In genomic region chr3:51691021-51691420, GRCh38 we compare ENCODE assay signal across 17 cellular contexts. TPM values are rescaled to one million over a fixed set of nuclear protein-coding genes. Genes with fewer than 3 reads are reported as not detected.
DNase-seq lines count a peak whose midpoint lies in the region; ATAC-seq and TF ChIP-seq lines count a peak whose summit lies in the region.
"Had no signal": no experiment of that assay in that cellular context is flagged by ENCODE, and none has a peak within 500 bp of the region (broad histone marks: within the 10 kb centered on the region; RNA-seq: fewer than 3 reads in every experiment).

No MANE protein-coding gene starts in this region.

- TF ChIP-seq CTCF in left ventricle myocardium inferior (IDR thresholded peaks at IDR 0.05; ENCODE audit: borderline replicate concordance): no peak
- no peak for TF ChIP-seq CTCF in WTC11 (IDR thresholded peaks at IDR 0.05)
- no peak for TF ChIP-seq CTCF in spleen (IDR thresholded peaks at IDR 0.05 in 8 of 11, conservative IDR thresholded peaks at IDR 0.05 in 3 of 11)

- peaks cover 10% of the 10 kb centered on the region for H3K4me1 Mint-ChIP-seq in WTC11
- peaks cover 38% of the 10 kb centered on the region for H3K4me1 Mint-ChIP-seq in activated T-cell treated with anti-CD3 and anti-CD28 coated beads, Interleukin-2, amount 50 U/mL, for 24 hours (ENCODE audit: low read depth)

- DNase-seq in NCI-H2029 (lab: John Stamatoyannopoulos, UW): peak; percentile 20
- DNase-seq in NCI-H2029 treated with DMSO at 0.1 percent for 48 hours (lab: John Stamatoyannopoulos, UW): no peak
- no peak for DNase-seq in left ventricle myocardium inferior
- DNase-seq in left cardiac atrium: no peak
- no peak for DNase-seq in WTC11 (ENCODE audit: low spot score)
- no peak for DNase-seq in spleen
- DNase-seq in activated T-cell treated with anti-CD3 and anti-CD28 coated beads, Interleukin-2, amount 50 U/mL, for 24 hours: no peak
- DNase-seq in stimulated activated naive CD4-positive, alpha-beta T cell treated with Interleukin-2 at 50 U/mL for 16 hours (lab: John Stamatoyannopoulos, UW): no peak
- DNase-seq: GOT3, HFFc6, KBM-7, NCI-H1048, NCI-H1694, NCI-H526 had no signal

- no peaks in the 10 kb centered on the region for H3K36me3 Mint-ChIP-seq in WTC11
- H3K36me3 Mint-ChIP-seq in activated T-cell treated with anti-CD3 and anti-CD28 coated beads, Interleukin-2, amount 50 U/mL, for 24 hours (ENCODE audit: low read depth): peaks cover 79% of the 10 kb centered on the region

- H3K4me3 ChIP-seq in left ventricle myocardium inferior (no peak overlapping the region), spleen (no peak overlapping the region)

- no peaks in the 10 kb centered on the region for H3K27me3 Mint-ChIP-seq in WTC11 (ENCODE audit: low read depth)
- no peaks in the 10 kb centered on the region for H3K27me3 Mint-ChIP-seq in activated T-cell treated with anti-CD3 and anti-CD28 coated beads, Interleukin-2, amount 50 U/mL, for 24 hours

- POLR2A ChIA-PET in WTC11 (lab: Charles Lee): interaction anchor here (0.7 to 0.8 kb wide), 2 partner anchors 17 to 292 kb away, joined by 5 to 7 read pairs; no protein-coding TSS in a partner anchor

- H3K9me3 ChIP-seq in left ventricle myocardium inferior (replicated peaks) (no peaks in the 10 kb centered on the region), spleen (no peaks in the 10 kb centered on the region)

- intact Hi-C loops in left ventricle myocardium inferior (cut with micrococcal nuclease): no loop called here
- intact Hi-C loops in left cardiac atrium (cut with DNase I): no loop called here
- intact Hi-C loops in spleen (cut with DNase I; ENCODE audit: low total_unique reads): no loop called here

- peaks cover 55% of the 10 kb centered on the region for H3K4me1 ChIP-seq in left ventricle myocardium inferior
- peaks cover 10 to 92% (median 53%) of the 10 kb centered on the region in 6 donors for H3K4me1 ChIP-seq in spleen

- H3K27me3 ChIP-seq in left ventricle myocardium inferior (ENCODE audit: low read depth): no peaks in the 10 kb centered on the region
- no peaks in the 10 kb centered on the region for H3K27me3 ChIP-seq in spleen (replicated peaks in 1 of 7)

- H3K36me3 ChIP-seq in left ventricle myocardium inferior (peaks cover 34% of the 10 kb centered on the region), spleen (peaks cover 4 to 97% (median 53%) of the 10 kb centered on the region in 6 donors)

- 38 to 65% (median 56%) methylated on average over 4 to 5 of the region's 5 CpGs for WGBS in spleen, 5 donors

- TF ChIP-seq POLR2A in spleen (IDR thresholded peaks at IDR 0.05): no peak

- CTCF ChIA-PET in WTC11 (lab: Charles Lee): interaction anchor here (0.7 to 4.7 kb wide), 9 partner anchors 10 to 1063 kb away, joined by 3 to 42 read pairs (median 4); no protein-coding TSS in a partner anchor

- no peak overlapping the region for H3K4me3 Mint-ChIP-seq in WTC11
- H3K4me3 Mint-ChIP-seq in activated T-cell treated with anti-CD3 and anti-CD28 coated beads, Interleukin-2, amount 50 U/mL, for 24 hours: no peak overlapping the region
- H3K4me3 Mint-ChIP-seq: HFFc6 had no signal

- no peak overlapping the region for H3K27ac Mint-ChIP-seq in WTC11
- no peak overlapping the region for H3K27ac Mint-ChIP-seq in activated T-cell treated with anti-CD3 and anti-CD28 coated beads, Interleukin-2, amount 50 U/mL, for 24 hours
- H3K27ac Mint-ChIP-seq: HFFc6 had no signal

- ATAC-seq in left cardiac atrium: no peak
- ATAC-seq in WTC11: peak; percentile 10; the same call in 1 of the 2 replicates

- no peaks in the 10 kb centered on the region for H3K9me3 Mint-ChIP-seq in WTC11
- no peaks in the 10 kb centered on the region for H3K9me3 Mint-ChIP-seq in activated T-cell treated with anti-CD3 and anti-CD28 coated beads, Interleukin-2, amount 50 U/mL, for 24 hours
- H3K9me3 Mint-ChIP-seq: HFFc6 had no signal

- peak overlapping the region; percentile 58 for H3K27ac ChIP-seq in left ventricle myocardium inferior (replicated peaks)
- peak overlapping the region in 7 of 8 donors; percentile 4 to 76 (median 51) for H3K27ac ChIP-seq in spleen
- H3K27ac ChIP-seq: C4-2B, HL-60 had no signal

TF ChIP-seq in WTC11, 78 proteins besides CTCF, POLR2A, EP300 and RAD21:
- TF ChIP-seq ERG (CRISPR knock-in tag; IDR thresholded peaks at IDR 0.05) (no peak), TEAD4 (CRISPR knock-in tag; IDR thresholded peaks at IDR 0.05) (no peak), ZNF423 (CRISPR knock-in tag; IDR thresholded peaks at IDR 0.05) (no peak), ZSCAN18 (CRISPR knock-in tag; IDR thresholded peaks at IDR 0.05) (no peak), CREB1 (CRISPR knock-in tag; IDR thresholded peaks at IDR 0.05) (no peak), MYBL2 (CRISPR knock-in tag; IDR thresholded peaks at IDR 0.05) (no peak), E2F4 (CRISPR knock-in tag; IDR thresholded peaks at IDR 0.05; ENCODE audit: borderline replicate concordance, low read depth) (no peak), USF2 (CRISPR knock-in tag; IDR thresholded peaks at IDR 0.05) (no peak), ZBTB21 (CRISPR knock-in tag; IDR thresholded peaks at IDR 0.05; ENCODE audit: borderline replicate concordance) (no peak), NR2C2 (CRISPR knock-in tag; IDR thresholded peaks at IDR 0.05) (no peak), GTF2I (CRISPR knock-in tag; conservative IDR thresholded peaks at IDR 0.05) (no peak)
- TF ChIP-seq, protein P1, sequence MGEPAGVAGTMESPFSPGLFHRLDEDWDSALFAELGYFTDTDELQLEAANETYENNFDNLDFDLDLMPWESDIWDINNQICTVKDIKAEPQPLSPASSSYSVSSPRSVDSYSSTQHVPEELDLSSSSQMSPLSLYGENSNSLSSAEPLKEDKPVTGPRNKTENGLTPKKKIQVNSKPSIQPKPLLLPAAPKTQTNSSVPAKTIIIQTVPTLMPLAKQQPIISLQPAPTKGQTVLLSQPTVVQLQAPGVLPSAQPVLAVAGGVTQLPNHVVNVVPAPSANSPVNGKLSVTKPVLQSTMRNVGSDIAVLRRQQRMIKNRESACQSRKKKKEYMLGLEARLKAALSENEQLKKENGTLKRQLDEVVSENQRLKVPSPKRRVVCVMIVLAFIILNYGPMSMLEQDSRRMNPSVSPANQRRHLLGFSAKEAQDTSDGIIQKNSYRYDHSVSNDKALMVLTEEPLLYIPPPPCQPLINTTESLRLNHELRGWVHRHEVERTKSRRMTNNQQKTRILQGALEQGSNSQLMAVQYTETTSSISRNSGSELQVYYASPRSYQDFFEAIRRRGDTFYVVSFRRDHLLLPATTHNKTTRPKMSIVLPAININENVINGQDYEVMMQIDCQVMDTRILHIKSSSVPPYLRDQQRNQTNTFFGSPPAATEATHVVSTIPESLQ (CRISPR knock-in tag; IDR thresholded peaks at IDR 0.05): no peak
- TF ChIP-seq, protein P2, sequence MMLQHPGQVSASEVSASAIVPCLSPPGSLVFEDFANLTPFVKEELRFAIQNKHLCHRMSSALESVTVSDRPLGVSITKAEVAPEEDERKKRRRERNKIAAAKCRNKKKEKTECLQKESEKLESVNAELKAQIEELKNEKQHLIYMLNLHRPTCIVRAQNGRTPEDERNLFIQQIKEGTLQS (CRISPR knock-in tag; conservative IDR thresholded peaks at IDR 0.05): no peak

RNA-seq across cellular contexts. Expression of gene GRM2, which starts 15.8 kb away (rescaled TPM):
- total RNA-seq in left ventricle myocardium inferior (0.41 TPM), left cardiac atrium (under 1 TPM; 0.15 to 0.50 TPM), WTC11 (2021) (2.8 to 4.1 TPM (median 3.7 TPM) in 3 replicates), spleen (1 to 10 TPM; 1.1 to 2.7 (median 1.8) TPM)
- 1 to 10 TPM in 1 of 3 donors, under 1 TPM in 2; 0.17 to 1.1 (median 0.61) TPM for polyA plus RNA-seq in spleen
- total RNA-seq: A172 had no signal

RNA-seq across cellular contexts. Expression of gene TEX264, which starts 20.0 kb away (rescaled TPM):
- total RNA-seq in left ventricle myocardium inferior: 33.9 TPM
- 10 to 100 TPM; 44.1 TPM for total RNA-seq in left cardiac atrium
- 11.8 to 17.5 TPM (median 17.5 TPM) in 3 replicates for total RNA-seq in WTC11 (2021)
- total RNA-seq in spleen: 10 to 100 TPM; 29.8 to 66.3 (median 46.0) TPM
- 10 to 100 TPM; 49.9 to 73.1 (median 57.9) TPM for polyA plus RNA-seq in spleen
